In the genomic region with DNA sequence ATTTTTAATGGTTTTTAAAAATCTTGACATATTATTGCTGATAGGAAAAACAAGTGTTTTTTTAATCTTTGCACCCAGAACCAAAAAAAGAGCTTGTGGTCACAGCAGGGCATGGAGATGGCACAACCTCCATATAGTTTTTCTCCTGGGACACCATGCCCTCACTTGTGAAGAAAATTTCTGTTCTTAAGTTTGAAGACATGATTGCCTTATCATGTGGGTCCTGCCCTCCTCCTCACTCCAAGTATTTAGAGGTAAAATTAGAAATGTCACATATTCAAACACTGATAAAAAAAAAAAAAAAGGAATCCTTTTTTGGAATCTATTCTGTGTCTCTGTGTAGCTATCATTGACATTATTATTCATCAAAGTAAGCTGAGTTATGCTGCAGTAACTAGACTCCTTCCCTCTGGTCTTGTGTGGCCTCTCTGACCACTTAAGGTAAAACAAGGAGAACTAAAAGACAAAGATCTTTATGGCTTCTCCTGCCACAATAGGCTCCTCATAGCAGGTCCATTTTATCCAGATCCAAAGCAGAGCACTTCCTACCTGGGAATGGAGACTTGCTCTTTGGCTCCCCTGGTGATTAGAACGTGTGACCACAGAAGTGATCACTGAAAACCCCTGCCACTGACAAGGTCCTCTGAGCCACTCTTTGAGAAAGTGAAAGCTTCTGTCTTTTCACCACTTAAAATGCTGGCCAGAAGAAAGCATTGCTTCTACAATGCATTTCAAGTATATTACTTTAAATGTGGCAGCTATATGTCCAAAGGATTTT, we compare ENCODE assay signal across 1 cellular context.
TF ChIP-seq lines count a peak whose summit lies in the region.

No MANE protein-coding gene starts in this region.

TF ChIP-seq in H1, 55 proteins besides CTCF, POLR2A, EP300 and RAD21:
- TF ChIP-seq JUND (IDR thresholded peaks at IDR 0.05; ENCODE audit: low read length) (no peak), POLR2AphosphoS5 (IDR thresholded peaks at IDR 0.05; ENCODE audit: low read depth, low read length) (no peak), GTF2F1 (IDR thresholded peaks at IDR 0.05; ENCODE audit: borderline replicate concordance, low read depth, low read length) (no peak), RBBP5 (IDR thresholded peaks at IDR 0.05; ENCODE audit: borderline replicate concordance, low read depth, low read length) (no peak), RFX5 (IDR thresholded peaks at IDR 0.05; ENCODE audit: borderline replicate concordance, low read depth, low read length) (no peak), YY1 (IDR thresholded peaks at IDR 0.05; ENCODE audit: low read depth, low read length) (no peak), TAF7 (optimal IDR thresholded peaks at IDR 0.05; ENCODE audit: borderline replicate concordance, low read depth, low read length) (no peak), TAF1 (IDR thresholded peaks at IDR 0.05; ENCODE audit: low read depth, low read length) (no peak), MAFK (IDR thresholded peaks at IDR 0.05; ENCODE audit: low read depth, low read length) (no peak), KDM1A (IDR thresholded peaks at IDR 0.05; ENCODE audit: borderline replicate concordance, low read length) (no peak), BACH1 (IDR thresholded peaks at IDR 0.05; ENCODE audit: low read length) (no peak), CHD2 (IDR thresholded peaks at IDR 0.05; ENCODE audit: low read length) (no peak), KDM4A (IDR thresholded peaks at IDR 0.05; ENCODE audit: low read depth, low read length, severe bottlenecking) (no peak)
- TF ChIP-seq, protein P1, sequence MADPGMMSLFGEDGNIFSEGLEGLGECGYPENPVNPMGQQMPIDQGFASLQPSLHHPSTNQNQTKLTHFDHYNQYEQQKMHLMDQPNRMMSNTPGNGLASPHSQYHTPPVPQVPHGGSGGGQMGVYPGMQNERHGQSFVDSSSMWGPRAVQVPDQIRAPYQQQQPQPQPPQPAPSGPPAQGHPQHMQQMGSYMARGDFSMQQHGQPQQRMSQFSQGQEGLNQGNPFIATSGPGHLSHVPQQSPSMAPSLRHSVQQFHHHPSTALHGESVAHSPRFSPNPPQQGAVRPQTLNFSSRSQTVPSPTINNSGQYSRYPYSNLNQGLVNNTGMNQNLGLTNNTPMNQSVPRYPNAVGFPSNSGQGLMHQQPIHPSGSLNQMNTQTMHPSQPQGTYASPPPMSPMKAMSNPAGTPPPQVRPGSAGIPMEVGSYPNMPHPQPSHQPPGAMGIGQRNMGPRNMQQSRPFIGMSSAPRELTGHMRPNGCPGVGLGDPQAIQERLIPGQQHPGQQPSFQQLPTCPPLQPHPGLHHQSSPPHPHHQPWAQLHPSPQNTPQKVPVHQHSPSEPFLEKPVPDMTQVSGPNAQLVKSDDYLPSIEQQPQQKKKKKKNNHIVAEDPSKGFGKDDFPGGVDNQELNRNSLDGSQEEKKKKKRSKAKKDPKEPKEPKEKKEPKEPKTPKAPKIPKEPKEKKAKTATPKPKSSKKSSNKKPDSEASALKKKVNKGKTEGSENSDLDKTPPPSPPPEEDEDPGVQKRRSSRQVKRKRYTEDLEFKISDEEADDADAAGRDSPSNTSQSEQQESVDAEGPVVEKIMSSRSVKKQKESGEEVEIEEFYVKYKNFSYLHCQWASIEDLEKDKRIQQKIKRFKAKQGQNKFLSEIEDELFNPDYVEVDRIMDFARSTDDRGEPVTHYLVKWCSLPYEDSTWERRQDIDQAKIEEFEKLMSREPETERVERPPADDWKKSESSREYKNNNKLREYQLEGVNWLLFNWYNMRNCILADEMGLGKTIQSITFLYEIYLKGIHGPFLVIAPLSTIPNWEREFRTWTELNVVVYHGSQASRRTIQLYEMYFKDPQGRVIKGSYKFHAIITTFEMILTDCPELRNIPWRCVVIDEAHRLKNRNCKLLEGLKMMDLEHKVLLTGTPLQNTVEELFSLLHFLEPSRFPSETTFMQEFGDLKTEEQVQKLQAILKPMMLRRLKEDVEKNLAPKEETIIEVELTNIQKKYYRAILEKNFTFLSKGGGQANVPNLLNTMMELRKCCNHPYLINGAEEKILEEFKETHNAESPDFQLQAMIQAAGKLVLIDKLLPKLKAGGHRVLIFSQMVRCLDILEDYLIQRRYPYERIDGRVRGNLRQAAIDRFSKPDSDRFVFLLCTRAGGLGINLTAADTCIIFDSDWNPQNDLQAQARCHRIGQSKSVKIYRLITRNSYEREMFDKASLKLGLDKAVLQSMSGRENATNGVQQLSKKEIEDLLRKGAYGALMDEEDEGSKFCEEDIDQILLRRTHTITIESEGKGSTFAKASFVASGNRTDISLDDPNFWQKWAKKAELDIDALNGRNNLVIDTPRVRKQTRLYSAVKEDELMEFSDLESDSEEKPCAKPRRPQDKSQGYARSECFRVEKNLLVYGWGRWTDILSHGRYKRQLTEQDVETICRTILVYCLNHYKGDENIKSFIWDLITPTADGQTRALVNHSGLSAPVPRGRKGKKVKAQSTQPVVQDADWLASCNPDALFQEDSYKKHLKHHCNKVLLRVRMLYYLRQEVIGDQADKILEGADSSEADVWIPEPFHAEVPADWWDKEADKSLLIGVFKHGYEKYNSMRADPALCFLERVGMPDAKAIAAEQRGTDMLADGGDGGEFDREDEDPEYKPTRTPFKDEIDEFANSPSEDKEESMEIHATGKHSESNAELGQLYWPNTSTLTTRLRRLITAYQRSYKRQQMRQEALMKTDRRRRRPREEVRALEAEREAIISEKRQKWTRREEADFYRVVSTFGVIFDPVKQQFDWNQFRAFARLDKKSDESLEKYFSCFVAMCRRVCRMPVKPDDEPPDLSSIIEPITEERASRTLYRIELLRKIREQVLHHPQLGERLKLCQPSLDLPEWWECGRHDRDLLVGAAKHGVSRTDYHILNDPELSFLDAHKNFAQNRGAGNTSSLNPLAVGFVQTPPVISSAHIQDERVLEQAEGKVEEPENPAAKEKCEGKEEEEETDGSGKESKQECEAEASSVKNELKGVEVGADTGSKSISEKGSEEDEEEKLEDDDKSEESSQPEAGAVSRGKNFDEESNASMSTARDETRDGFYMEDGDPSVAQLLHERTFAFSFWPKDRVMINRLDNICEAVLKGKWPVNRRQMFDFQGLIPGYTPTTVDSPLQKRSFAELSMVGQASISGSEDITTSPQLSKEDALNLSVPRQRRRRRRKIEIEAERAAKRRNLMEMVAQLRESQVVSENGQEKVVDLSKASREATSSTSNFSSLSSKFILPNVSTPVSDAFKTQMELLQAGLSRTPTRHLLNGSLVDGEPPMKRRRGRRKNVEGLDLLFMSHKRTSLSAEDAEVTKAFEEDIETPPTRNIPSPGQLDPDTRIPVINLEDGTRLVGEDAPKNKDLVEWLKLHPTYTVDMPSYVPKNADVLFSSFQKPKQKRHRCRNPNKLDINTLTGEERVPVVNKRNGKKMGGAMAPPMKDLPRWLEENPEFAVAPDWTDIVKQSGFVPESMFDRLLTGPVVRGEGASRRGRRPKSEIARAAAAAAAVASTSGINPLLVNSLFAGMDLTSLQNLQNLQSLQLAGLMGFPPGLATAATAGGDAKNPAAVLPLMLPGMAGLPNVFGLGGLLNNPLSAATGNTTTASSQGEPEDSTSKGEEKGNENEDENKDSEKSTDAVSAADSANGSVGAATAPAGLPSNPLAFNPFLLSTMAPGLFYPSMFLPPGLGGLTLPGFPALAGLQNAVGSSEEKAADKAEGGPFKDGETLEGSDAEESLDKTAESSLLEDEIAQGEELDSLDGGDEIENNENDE (IDR thresholded peaks at IDR 0.05; ENCODE audit: insufficient replicate concordance, low read length), result no peak
- TF ChIP-seq, protein P2, sequence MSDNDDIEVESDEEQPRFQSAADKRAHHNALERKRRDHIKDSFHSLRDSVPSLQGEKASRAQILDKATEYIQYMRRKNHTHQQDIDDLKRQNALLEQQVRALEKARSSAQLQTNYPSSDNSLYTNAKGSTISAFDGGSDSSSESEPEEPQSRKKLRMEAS (IDR thresholded peaks at IDR 0.05), result no peak
